11 cellular contexts compared by ENCODE assay signal in the genomic region with DNA sequence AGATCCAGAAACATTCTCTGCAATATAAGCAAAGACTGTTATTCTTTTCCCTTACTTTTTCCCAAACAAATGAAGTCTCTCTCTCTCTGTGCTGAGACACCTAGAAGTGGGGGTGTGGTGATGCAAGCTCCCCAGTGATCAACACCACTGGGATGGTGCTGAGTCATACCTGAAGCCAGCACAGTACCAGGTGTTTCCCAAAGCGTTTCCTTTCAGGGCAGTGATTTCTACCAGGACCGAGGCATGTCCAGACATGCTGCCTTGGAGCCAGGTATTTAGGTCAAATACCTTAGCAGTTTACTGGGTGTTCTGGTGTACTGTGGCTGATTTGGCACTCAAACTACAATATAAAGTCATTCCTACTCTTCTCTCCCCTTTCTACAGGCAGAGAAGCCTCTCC.
DNase-seq lines count a peak whose midpoint lies in the region; ATAC-seq and TF ChIP-seq lines count a peak whose summit lies in the region.
"Had no signal": no experiment of that assay in that cellular context is flagged by ENCODE, and none has a peak within 500 bp of the region (broad histone marks: within the 10 kb centered on the region; RNA-seq: fewer than 3 reads in every experiment).

No MANE protein-coding gene starts in this region.

- H2AFZ ChIP-seq in mammary epithelial cell (ENCODE audit: low read depth, low read length): peak overlapping the region; percentile 70

- BruUV-seq in mammary epithelial cell (replicated peaks; lab: Mats Ljungman, UMichigan): no TSS peak

- CTCF ChIA-PET in mammary epithelial cell (lab: Charles Lee; ENCODE audit: low non-redundant PET): no interaction called here
- CTCF ChIA-PET in activated CD8-positive, alpha-beta memory T cell treated with anti-CD3 and anti-CD28 coated beads, Interleukin-2, amount 10 ng/mL, durations not matched to agents 7 days and 5 days (lab: Charles Lee): no interaction called here

- TF ChIP-seq CTCF in mammary epithelial cell (conservative IDR thresholded peaks at IDR 0.05 in 1 of 2, IDR thresholded peaks at IDR 0.05 in 1 of 2; ENCODE audit: extremely low read depth in 1 of 2, insufficient read depth in 1 of 2, low read depth in 1 of 2, low read length in 2 of 2): no peak

- no peaks in the 10 kb centered on the region for H3K36me3 Mint-ChIP-seq in activated CD8-positive, alpha-beta memory T cell treated with anti-CD3 and anti-CD28 coated beads, Interleukin-2, amount 10 ng/mL, durations not matched to agents 7 days and 5 days
- H3K36me3 Mint-ChIP-seq: stimulated activated effector memory CD8-positive, alpha-beta T cell treated with anti-CD3 and anti-CD28 coated beads, Interleukin-12 subunit alpha, Interleukin-12 subunit beta, amount 100 ng/mL, for 72 hours had no signal

- H4K20me1 ChIP-seq in mammary epithelial cell (ENCODE audit: insufficient read depth, low read length): no peaks in the 10 kb centered on the region

- dilution Hi-C loops in mammary epithelial cell (cut with HindIII; ENCODE audit: low sequenced_read_pairs): no loop called here

- peaks cover 20% of the 10 kb centered on the region for H3K4me1 ChIP-seq in mammary epithelial cell (ENCODE audit: insufficient read depth, low read length)
- H3K4me1 ChIP-seq in right cardiac atrium (ENCODE audit: control insufficient read depth, insufficient read depth, low read length): no peaks in the 10 kb centered on the region
- H3K4me1 ChIP-seq: body of pancreas had no signal

- H3K4me3 Mint-ChIP-seq in activated CD8-positive, alpha-beta memory T cell treated with anti-CD3 and anti-CD28 coated beads, Interleukin-2, amount 10 ng/mL, durations not matched to agents 7 days and 5 days: no peak overlapping the region
- H3K4me3 Mint-ChIP-seq: stimulated activated effector memory CD8-positive, alpha-beta T cell treated with anti-CD3 and anti-CD28 coated beads, Interleukin-12 subunit alpha, Interleukin-12 subunit beta, amount 100 ng/mL, for 72 hours had no signal

- no peaks in the 10 kb centered on the region for H3K27me3 ChIP-seq in mammary epithelial cell (ENCODE audit: insufficient read depth, low read length)
- H3K27me3 ChIP-seq in right cardiac atrium (ENCODE audit: control insufficient read depth, insufficient read depth): no peaks in the 10 kb centered on the region
- H3K27me3 ChIP-seq: body of pancreas had no signal

- peaks cover 2% of the 10 kb centered on the region for H3K9me3 ChIP-seq in mammary epithelial cell (replicated peaks; ENCODE audit: insufficient read depth, low read length)
- no peaks in the 10 kb centered on the region for H3K9me3 ChIP-seq in right cardiac atrium (ENCODE audit: control insufficient read depth, low read length)
- H3K9me3 ChIP-seq: body of pancreas had no signal

- intact Hi-C loops in mammary epithelial cell (cut with micrococcal nuclease): no loop called here
- intact Hi-C loops in right cardiac atrium (cut with DNase I): no loop called here

- in situ Hi-C loops in Caki2 (cut with HindIII; ENCODE audit: low pct_unique_long_range_greater_than_20kb, low sequenced_read_pairs) (no loop called here), mammary epithelial cell (cut with MboI; ENCODE audit: low sequenced_read_pairs in 2 of 2) (no loop called here)

- H3K4me3 ChIP-seq in mammary epithelial cell (replicated peaks in 1 of 3; ENCODE audit: insufficient read depth in 1 of 3, low read depth in 2 of 3, low read length in 3 of 3): no peak overlapping the region
- H3K4me3 ChIP-seq in right cardiac atrium (ENCODE audit: low read length): no peak overlapping the region
- H3K4me3 ChIP-seq: body of pancreas had no signal

- H3K27ac ChIP-seq in mammary epithelial cell (ENCODE audit: insufficient read depth, low read depth, low read length) (peak overlapping the region; percentile 62), right cardiac atrium (ENCODE audit: low read length) (no peak overlapping the region)
- H3K27ac ChIP-seq: body of pancreas had no signal

- H3K4me1 Mint-ChIP-seq in activated CD8-positive, alpha-beta memory T cell treated with anti-CD3 and anti-CD28 coated beads, Interleukin-2, amount 10 ng/mL, durations not matched to agents 7 days and 5 days: no peaks in the 10 kb centered on the region
- H3K4me1 Mint-ChIP-seq: stimulated activated effector memory CD8-positive, alpha-beta T cell treated with anti-CD3 and anti-CD28 coated beads, Interleukin-12 subunit alpha, Interleukin-12 subunit beta, amount 100 ng/mL, for 72 hours had no signal

- no peaks in the 10 kb centered on the region for H3K79me2 ChIP-seq in mammary epithelial cell (ENCODE audit: insufficient read depth, low read length)

- peak overlapping the region; percentile 37 for H3K4me2 ChIP-seq in mammary epithelial cell (ENCODE audit: insufficient read depth, low read depth, low read length)

- 0% methylated on average over 2 of the region's 2 CpGs for WGBS in mammary epithelial cell (ENCODE audit: low coverage, missing lambda C conversion rate)
- 57% methylated on average over 2 of the region's 2 CpGs for WGBS in right cardiac atrium

- peaks cover 2% of the 10 kb centered on the region for H3K36me3 ChIP-seq in mammary epithelial cell (ENCODE audit: insufficient read depth, low read length)

- H3K9me3 Mint-ChIP-seq in activated CD8-positive, alpha-beta memory T cell treated with anti-CD3 and anti-CD28 coated beads, Interleukin-2, amount 10 ng/mL, durations not matched to agents 7 days and 5 days (ENCODE audit: low read depth): peaks cover 3% of the 10 kb centered on the region

- no peak overlapping the region for H3K27ac Mint-ChIP-seq in activated CD8-positive, alpha-beta memory T cell treated with anti-CD3 and anti-CD28 coated beads, Interleukin-2, amount 10 ng/mL, durations not matched to agents 7 days and 5 days
- H3K27ac Mint-ChIP-seq: stimulated activated effector memory CD8-positive, alpha-beta T cell treated with anti-CD3 and anti-CD28 coated beads, Interleukin-12 subunit alpha, Interleukin-12 subunit beta, amount 100 ng/mL, for 72 hours had no signal

- ATAC-seq in GM19395 (IDR thresholded peaks at IDR 0.05; ENCODE audit: unreplicated experiment) (peak; percentile 90), HG03045 (IDR thresholded peaks at IDR 0.05; ENCODE audit: unreplicated experiment) (peak; percentile 57), right cardiac atrium (no peak)
- ATAC-seq in activated CD8-positive, alpha-beta memory T cell treated with anti-CD3 and anti-CD28 coated beads, Interleukin-2, amount 10 ng/mL, durations not matched to agents 7 days and 5 days: no peak
- ATAC-seq: body of pancreas; stimulated activated effector memory CD8-positive, alpha-beta T cell treated with anti-CD3 and anti-CD28 coated beads, Interleukin-12 subunit alpha, Interleukin-12 subunit beta, amount 100 ng/mL, for 72 hours had no signal

- H3K27me3 Mint-ChIP-seq in activated CD8-positive, alpha-beta memory T cell treated with anti-CD3 and anti-CD28 coated beads, Interleukin-2, amount 10 ng/mL, durations not matched to agents 7 days and 5 days: no peaks in the 10 kb centered on the region

- no peak overlapping the region for H3K9ac ChIP-seq in mammary epithelial cell (ENCODE audit: insufficient read depth, low read length)

- DNase-seq in Caki2 (ENCODE audit: low read depth) (peak; percentile 14), mammary epithelial cell (peak; percentile 98), right cardiac atrium (no peak), NCI-H1694 (lab: John Stamatoyannopoulos, UW) (no peak), AML-193 (lab: John Stamatoyannopoulos, UW) (no peak)
- DNase-seq in activated CD8-positive, alpha-beta memory T cell treated with anti-CD3 and anti-CD28 coated beads, Interleukin-2, amount 10 ng/mL, durations not matched to agents 7 days and 5 days: no peak
- DNase-seq: NCI-H2107 had no signal

Comparison
In these comparisons a context has a peak if more than half of its experiments do, and no peak if none do; other contexts are left out.
1. DNase-seq: peak in Caki2 (single experiment) and mammary epithelial cell (single experiment); none in right cardiac atrium (0 of 3), NCI-H1694 (single experiment), activated CD8-positive, alpha-beta memory T cell treated with anti-CD3 and anti-CD28 coated beads, Interleukin-2, amount 10 ng/mL, durations not matched to agents 7 days and 5 days (single experiment) and AML-193 (0 of 2).
2. ATAC-seq: peak in GM19395 (single experiment) and HG03045 (single experiment); none in right cardiac atrium (0 of 2) and activated CD8-positive, alpha-beta memory T cell treated with anti-CD3 and anti-CD28 coated beads, Interleukin-2, amount 10 ng/mL, durations not matched to agents 7 days and 5 days (single experiment).